8 cellular contexts compared by ENCODE assay signal in the genomic region with DNA sequence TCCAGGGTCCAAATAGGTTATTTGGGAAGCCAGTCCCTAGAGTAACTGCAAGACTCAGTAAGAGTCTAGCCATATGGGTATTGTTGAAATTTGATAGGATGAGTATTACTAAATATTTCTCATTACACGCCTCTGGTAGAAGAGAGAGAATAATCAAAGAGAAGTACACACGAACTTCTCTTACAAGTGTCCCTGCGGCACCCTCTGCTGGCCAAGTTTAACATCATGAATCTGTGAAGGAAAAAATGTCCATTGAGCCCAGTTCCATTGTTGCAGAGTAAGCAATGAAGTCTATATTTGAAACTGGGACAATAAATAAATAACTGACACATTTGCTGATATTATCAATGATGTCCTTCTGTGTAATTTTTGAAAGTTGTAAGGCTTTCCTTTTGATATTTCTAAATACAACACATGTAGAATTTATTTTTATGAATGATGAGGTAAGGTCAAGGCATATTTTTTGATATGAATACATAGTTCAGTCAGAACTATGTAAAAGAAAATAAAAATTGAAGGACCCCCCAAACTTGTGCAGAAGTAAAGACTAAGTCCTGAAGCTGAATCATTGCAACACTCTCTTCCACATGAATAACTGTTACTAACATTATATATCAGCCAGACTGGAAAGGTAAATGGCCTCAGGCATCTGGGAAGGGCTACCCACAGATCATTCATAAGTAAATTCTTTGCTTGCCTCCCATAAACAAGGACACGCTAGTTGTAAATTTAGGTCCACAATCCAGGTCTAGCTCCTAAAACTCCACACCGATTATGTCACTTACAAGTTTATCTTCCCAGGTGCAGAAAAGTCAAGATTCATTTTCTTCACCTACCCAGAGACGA. TPM values are rescaled to one million over a fixed set of nuclear protein-coding genes. Genes with fewer than 3 reads are reported as not detected.
DNase-seq lines count a peak whose midpoint lies in the region; ATAC-seq, FAIRE-seq and TF ChIP-seq lines count a peak whose summit lies in the region.

No MANE protein-coding gene starts in this region.

- H3K27ac Mint-ChIP-seq in CD4-positive, alpha-beta memory T cell = no peak overlapping the region

- no peak overlapping the region for H3K27ac ChIP-seq in body of pancreas
- no peak overlapping the region for H3K27ac ChIP-seq in kidney (ENCODE audit: low read depth in 2 of 2, low read length in 2 of 2)
- H3K27ac ChIP-seq in CD4-positive, alpha-beta memory T cell (ENCODE audit: low read depth, low read length) = no peak overlapping the region

- no peak overlapping the region for H3K4me3 ChIP-seq in HAP-1
- no peak overlapping the region for H3K4me3 ChIP-seq in body of pancreas
- H3K4me3 ChIP-seq in kidney (ENCODE audit: low read length in 2 of 2) = no peak overlapping the region
- H3K4me3 ChIP-seq in CD4-positive, alpha-beta memory T cell (ENCODE audit: low read length in 2 of 2) = no peak overlapping the region

- no peaks in the 10 kb centered on the region for H3K4me1 Mint-ChIP-seq in CD4-positive, alpha-beta memory T cell

- peaks cover 1 to 5% of the 10 kb centered on the region in 2 donors for H3K27me3 Mint-ChIP-seq in CD4-positive, alpha-beta memory T cell

- POLR2A ChIA-PET in CD4-positive, alpha-beta memory T cell (lab: Charles Lee; ENCODE audit: partially characterized antibody) = no interaction called here

- in situ Hi-C loops in HAP-1 (cut with MboI; ENCODE audit: low sequenced_read_pairs) = loop anchor here (10.0 kb wide), 1 partner anchor 370 kb away; a partner anchor contains a TSS

- FAIRE-seq in kidney (lab: Jason Lieb, UNC) = peak; percentile 66

- H3K9me3 ChIP-seq in HAP-1 (no peaks in the 10 kb centered on the region), body of pancreas (no peaks in the 10 kb centered on the region), kidney (ENCODE audit: control insufficient read depth in 1 of 2, low read length in 2 of 2) (no peaks in the 10 kb centered on the region)
- H3K9me3 ChIP-seq in CD4-positive, alpha-beta memory T cell (ENCODE audit: control insufficient read depth in 1 of 2, low read length in 2 of 2) = no peaks in the 10 kb centered on the region

- H3K9me3 Mint-ChIP-seq in CD4-positive, alpha-beta memory T cell = no peaks in the 10 kb centered on the region

- no peaks in the 10 kb centered on the region for H3K36me3 Mint-ChIP-seq in CD4-positive, alpha-beta memory T cell

- no peak overlapping the region for H3K4me3 Mint-ChIP-seq in CD4-positive, alpha-beta memory T cell

- peak; percentile 65 for ATAC-seq in body of pancreas

- TF ChIP-seq POLR2A in body of pancreas (IDR thresholded peaks at IDR 0.05) = no peak

- intact Hi-C loops in body of pancreas (cut with DNase I) = loop anchor here (5.0 to 10.0 kb wide), 2 partner anchors 367 to 820 kb away; a partner anchor contains a TSS
- intact Hi-C loops in kidney (cut with DNase I) = no loop called here
- intact Hi-C loops in CD4-positive, alpha-beta memory T cell (cut with micrococcal nuclease) = no loop called here

- H3K4me1 ChIP-seq in HAP-1 (no peaks in the 10 kb centered on the region), body of pancreas (no peaks in the 10 kb centered on the region), kidney (ENCODE audit: control insufficient read depth in 1 of 2, insufficient read depth in 1 of 2, low read depth in 1 of 2, low read length in 2 of 2) (no peaks in the 10 kb centered on the region)
- no peaks in the 10 kb centered on the region for H3K4me1 ChIP-seq in CD4-positive, alpha-beta memory T cell (ENCODE audit: insufficient read depth, low read length)

- H3K9ac ChIP-seq in kidney (ENCODE audit: low read length in 2 of 2) = no peak overlapping the region

- TF ChIP-seq CTCF in body of pancreas (IDR thresholded peaks at IDR 0.05) (peak in 6 of 7 experiments; percentile 56 to 79 (median 63)), kidney (IDR thresholded peaks at IDR 0.05; ENCODE audit: borderline replicate concordance, extremely low read depth, insufficient read depth) (peak; percentile 70)

- no peaks in the 10 kb centered on the region for H3K36me3 ChIP-seq in HAP-1 (replicated peaks)
- no peaks in the 10 kb centered on the region for H3K36me3 ChIP-seq in body of pancreas (replicated peaks in 1 of 2; ENCODE audit: insufficient read depth in 1 of 2, low read depth in 2 of 2)
- H3K36me3 ChIP-seq in kidney (ENCODE audit: control insufficient read depth in 1 of 2, insufficient read depth in 2 of 2, low read length in 2 of 2) = no peaks in the 10 kb centered on the region
- no peaks in the 10 kb centered on the region for H3K36me3 ChIP-seq in CD4-positive, alpha-beta memory T cell (ENCODE audit: insufficient read depth, low read length)

- H3K27me3 ChIP-seq in HAP-1 (ENCODE audit: low read depth) (no peaks in the 10 kb centered on the region), body of pancreas (no peaks in the 10 kb centered on the region)
- H3K27me3 ChIP-seq in CD4-positive, alpha-beta memory T cell (ENCODE audit: insufficient read depth, low read length) = no peaks in the 10 kb centered on the region

- CTCF ChIA-PET in CD4-positive, alpha-beta memory T cell (lab: Charles Lee; ENCODE audit: partially characterized antibody) = no interaction called here

- peak; percentile 28 for DNase-seq in DMS79 (lab: John Stamatoyannopoulos, UW)
- peak; percentile 44 to 69 for DNase-seq in HAP-1 (ENCODE audit: low spot score in 2 of 2)
- DNase-seq in NCI-H526 treated with DMSO at 0.1 percent for 48 hours (lab: John Stamatoyannopoulos, UW) = peak; percentile 36
- peak; percentile 61 to 83 (median 70) for DNase-seq in body of pancreas
- no peak for DNase-seq in kidney
- peak; percentile 39 for DNase-seq in stromal cell of bone marrow (ENCODE audit: low read depth)
- no peak for DNase-seq in HuH-7.5 (ENCODE audit: low spot score)
- no peak for DNase-seq in CD4-positive, alpha-beta memory T cell

- 21 to 23% methylated on average over 6 of the region's 6 CpGs for WGBS in body of pancreas, 2 donors

RNA-seq across cellular contexts. Expression of a gene that starts 10.0 kb away (rescaled TPM):
- not detected for total RNA-seq in body of pancreas
- not detected for total RNA-seq in kidney
- not detected for polyA plus RNA-seq in kidney (ENCODE audit: insufficient read depth, low read depth, low replicate concordance)
- not detected for total RNA-seq in CD4-positive, alpha-beta memory T cell
- not detected for polyA plus RNA-seq in CD4-positive, alpha-beta memory T cell

RNA-seq across cellular contexts. Expression of a gene that starts 41.7 kb away (rescaled TPM):
- total RNA-seq in body of pancreas = not detected
- total RNA-seq in kidney = not detected
- polyA plus RNA-seq in kidney (ENCODE audit: insufficient read depth, low read depth, low replicate concordance) = not detected
- total RNA-seq in CD4-positive, alpha-beta memory T cell = not detected
- not detected for polyA plus RNA-seq in CD4-positive, alpha-beta memory T cell

RNA-seq across cellular contexts. Expression of a gene that starts 49.1 kb away (rescaled TPM):
- total RNA-seq in body of pancreas = not detected
- not detected for total RNA-seq in kidney
- polyA plus RNA-seq in kidney (ENCODE audit: insufficient read depth, low read depth, low replicate concordance) = not detected
- not detected for total RNA-seq in CD4-positive, alpha-beta memory T cell
- not detected for polyA plus RNA-seq in CD4-positive, alpha-beta memory T cell

RNA-seq across cellular contexts. Expression of a gene that starts 54.8 kb away (rescaled TPM):
- total RNA-seq in body of pancreas = not detected
- not detected for total RNA-seq in kidney
- not detected for polyA plus RNA-seq in kidney (ENCODE audit: insufficient read depth, low read depth, low replicate concordance)
- not detected for total RNA-seq in CD4-positive, alpha-beta memory T cell
- polyA plus RNA-seq in CD4-positive, alpha-beta memory T cell = not detected

RNA-seq across cellular contexts. Expression of a gene that starts 57.2 kb away (rescaled TPM):
- total RNA-seq in body of pancreas (not detected), kidney (not detected)
- polyA plus RNA-seq in kidney (ENCODE audit: insufficient read depth, low read depth, low replicate concordance) = not detected
- not detected for total RNA-seq in CD4-positive, alpha-beta memory T cell
- polyA plus RNA-seq in CD4-positive, alpha-beta memory T cell = not detected

Comparison
In these comparisons a context has a peak if more than half of its experiments do, and no peak if none do; other contexts are left out.
1. DNase-seq: peak in DMS79 (single experiment), HAP-1 (2 of 2), NCI-H526 treated with DMSO at 0.1 percent for 48 hours (single experiment), body of pancreas (4 of 4) and stromal cell of bone marrow (single experiment); none in kidney (single experiment), HuH-7.5 (single experiment) and CD4-positive, alpha-beta memory T cell (0 of 5).